8 cellular contexts compared by ENCODE assay signal in genomic region chr7:154927624-154928125, GRCh38.
A peak's percentile ranks its signal among the peaks of the same experiment; 100 is the strongest.
DNase-seq lines count a peak whose midpoint lies in the region; ATAC-seq and TF ChIP-seq lines count a peak whose summit lies in the region.

No MANE protein-coding gene starts in this region.

- no peaks in the 10 kb centered on the region for H3K9me3 Mint-ChIP-seq in activated CD4-positive, alpha-beta T cell treated with anti-CD3 and anti-CD28 coated beads, Interleukin-2, amount 10 ng/mL, durations not matched to agents 24 days and 14 days

- H3K36me3 Mint-ChIP-seq in activated CD4-positive, alpha-beta T cell treated with anti-CD3 and anti-CD28 coated beads, Interleukin-2, amount 10 ng/mL, durations not matched to agents 24 days and 14 days (ENCODE audit: low read depth): no peaks in the 10 kb centered on the region

- TF ChIP-seq CTCF in coronary artery (IDR thresholded peaks at IDR 0.05): peak; percentile 46
- no peak for TF ChIP-seq CTCF in lower leg skin (IDR thresholded peaks at IDR 0.05)

- H3K27ac ChIP-seq in coronary artery: peak overlapping the region; percentile 81 to 89

- peak overlapping the region; percentile 96 for H3K4me3 Mint-ChIP-seq in activated CD4-positive, alpha-beta T cell treated with anti-CD3 and anti-CD28 coated beads, Interleukin-2, amount 10 ng/mL, durations not matched to agents 24 days and 14 days

- H3K4me3 ChIP-seq in coronary artery: peak overlapping the region; percentile 77
- H3K4me3 ChIP-seq in lower leg skin (ENCODE audit: low read depth, poor library complexity, severe bottlenecking): peak overlapping the region; percentile 24

- DNase-seq in AML-193 (lab: John Stamatoyannopoulos, UW) (peak; percentile 74 to 80), NCI-H524 (lab: John Stamatoyannopoulos, UW) (peak; percentile 59 to 71), coronary artery (ENCODE audit: low spot score) (no peak), lower leg skin (ENCODE audit: low spot score in 2 of 2) (peak in 1 of 2 donors; percentile 90)
- DNase-seq in activated CD4-positive, alpha-beta T cell treated with anti-CD3 and anti-CD28 coated beads, Interleukin-2, amount 10 ng/mL, durations not matched to agents 24 days and 14 days: peak; percentile 92
- DNase-seq in stimulated activated CD4-positive, alpha-beta T cell treated with anti-CD3 and anti-CD28 coated beads, TNF-alpha, amount 100 ng/mL, for 24 hours (ENCODE audit: low read depth in 3 of 3): peak; percentile 53 to 75 (median 57)

- ATAC-seq in GM19025 (IDR thresholded peaks at IDR 0.05; ENCODE audit: low read depth, unreplicated experiment): peak; percentile 27
- ATAC-seq in HG03439 (IDR thresholded peaks at IDR 0.05; ENCODE audit: unreplicated experiment): peak; percentile 63

- intact Hi-C loops in activated CD4-positive, alpha-beta T cell treated with anti-CD3 and anti-CD28 coated beads, Interleukin-2, amount 10 ng/mL, durations not matched to agents 24 days and 14 days (cut with micrococcal nuclease): loop anchor here (1.0 to 10.0 kb wide), 9 partner anchors 15 to 837 kb away; partner anchors contain the start of genes HTR5A and PAXIP1
- intact Hi-C loops in lower leg skin (cut with DNase I; ENCODE audit: low total_unique reads): loop anchor here (5.0 kb wide), 1 partner anchor 415 kb away; no protein-coding TSS in a partner anchor

- 0 to 1% methylated on average over 5 of the region's 5 CpGs for WGBS in lower leg skin, 2 donors

- peaks cover 25% of the 10 kb centered on the region for H3K27me3 Mint-ChIP-seq in activated CD4-positive, alpha-beta T cell treated with anti-CD3 and anti-CD28 coated beads, Interleukin-2, amount 10 ng/mL, durations not matched to agents 24 days and 14 days

- no peak for TF ChIP-seq POLR2A in lower leg skin (IDR thresholded peaks at IDR 0.05)

- peaks cover 20% of the 10 kb centered on the region for H3K4me1 Mint-ChIP-seq in activated CD4-positive, alpha-beta T cell treated with anti-CD3 and anti-CD28 coated beads, Interleukin-2, amount 10 ng/mL, durations not matched to agents 24 days and 14 days

- peak overlapping the region; percentile 96 for H3K27ac Mint-ChIP-seq in activated CD4-positive, alpha-beta T cell treated with anti-CD3 and anti-CD28 coated beads, Interleukin-2, amount 10 ng/mL, durations not matched to agents 24 days and 14 days
